ENCODE assay signal across 8 cellular contexts in the genomic region with DNA sequence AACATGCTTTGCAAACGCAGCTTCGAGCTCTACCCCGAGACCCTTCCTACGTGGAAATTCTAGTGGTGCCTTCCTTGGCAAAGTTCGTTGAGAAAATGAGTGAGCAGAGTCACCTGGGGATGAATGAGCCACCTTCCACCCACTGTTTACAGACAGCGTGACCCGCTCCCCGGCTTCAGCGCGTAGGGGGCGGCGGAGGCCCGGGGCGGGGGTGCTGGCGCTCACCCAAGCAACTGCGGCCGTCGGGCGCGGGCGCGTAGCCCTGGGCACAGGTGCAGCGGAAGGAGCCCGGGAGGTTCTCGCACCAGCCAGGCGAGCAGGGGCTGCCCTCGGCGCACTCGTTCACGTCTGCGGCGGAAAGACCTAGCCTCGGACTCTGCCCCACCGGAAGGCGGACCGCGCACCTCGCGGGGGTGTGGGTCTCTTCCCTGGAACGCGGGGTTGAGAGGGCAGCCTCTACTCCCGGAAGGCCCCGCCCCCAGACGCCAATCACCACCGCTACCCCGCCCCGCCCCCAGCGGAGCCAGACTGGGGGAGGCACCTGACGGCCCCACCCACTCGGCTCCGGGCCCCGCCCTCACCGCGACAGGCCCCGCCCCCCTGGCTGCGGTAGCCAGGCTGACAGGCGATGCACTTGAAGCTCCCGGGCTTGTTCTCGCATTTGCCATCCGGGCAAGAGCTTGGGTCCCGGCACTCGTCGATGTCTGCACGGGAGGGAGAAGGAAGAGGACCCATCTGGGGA.
DNase-seq lines count a peak whose midpoint lies in the region; ATAC-seq and FAIRE-seq lines count a peak whose summit lies in the region.

No MANE protein-coding gene starts in this region.

- H3K36me3 ChIP-seq in iPS DF 6.9 (ENCODE audit: control insufficient read depth, insufficient read depth, low read length), result no peaks in the 10 kb centered on the region

- peak; percentile 58 for ATAC-seq in GM21360 (IDR thresholded peaks at IDR 0.05; ENCODE audit: unreplicated experiment)

- H3K27ac ChIP-seq in iPS DF 6.9 (ENCODE audit: low read length), result no peak overlapping the region

- peak; percentile 96 for DNase-seq in COLO668 (lab: John Stamatoyannopoulos, UW; ENCODE audit: unreplicated experiment)
- DNase-seq in HuH-7.5 (ENCODE audit: low spot score), result peak; percentile 97
- peak; percentile 99 for DNase-seq in RPMI8226
- DNase-seq in activated gamma-delta T cell (lab: John Stamatoyannopoulos, UW), result peak; percentile 99
- no peak for DNase-seq in iPS DF 6.9 (ENCODE audit: low read depth, low spot score)
- peak; percentile 97 to 100 (median 98) for DNase-seq in stimulated activated CD4-positive, alpha-beta T cell treated with anti-CD3 and anti-CD28 coated beads, Interleukin-12 subunit alpha, Interleukin-12 subunit beta, amount 100 ng/mL, for 48 hours (ENCODE audit: low read depth in 2 of 3, low spot score in 1 of 3)
- no peak for DNase-seq in HTR-8/SVneo (ENCODE audit: insufficient read length, low spot score)

- H3K4me1 ChIP-seq in iPS DF 6.9 (ENCODE audit: control insufficient read depth, insufficient read depth, low read length), result peaks cover 4% of the 10 kb centered on the region

- FAIRE-seq in HTR-8/SVneo (lab: Jason Lieb, UNC), result no peak

- no CpG with 5 or more reads among the region's 64 CpGs for WGBS in iPS DF 6.9 (ENCODE audit: insufficient coverage, insufficient read length)

- peaks cover 5% of the 10 kb centered on the region; the same call in 1 of the 2 replicates for H3K27me3 ChIP-seq in iPS DF 6.9 (ENCODE audit: control insufficient read depth, insufficient read depth, low read length)

- peak overlapping the region; percentile 60; the same call in 1 of the 2 replicates for H3K4me3 ChIP-seq in iPS DF 6.9 (ENCODE audit: low read length)

- H3K9me3 ChIP-seq in iPS DF 6.9 (ENCODE audit: control insufficient read depth, insufficient read depth, low read length), result no peaks in the 10 kb centered on the region

Comparison
In these comparisons a context has a peak if more than half of its experiments do, and no peak if none do; other contexts are left out.
1. DNase-seq: peak in COLO668 (single experiment), HuH-7.5 (single experiment), RPMI8226 (single experiment), activated gamma-delta T cell (single experiment) and stimulated activated CD4-positive, alpha-beta T cell treated with anti-CD3 and anti-CD28 coated beads, Interleukin-12 subunit alpha, Interleukin-12 subunit beta, amount 100 ng/mL, for 48 hours (3 of 3); none in iPS DF 6.9 (single experiment) and HTR-8/SVneo (single experiment).